In genomic region chr3:109275702-109276293, GRCh38 we compare ENCODE assay signal across 8 cellular contexts. TPM values are rescaled to one million over a fixed set of nuclear protein-coding genes. Genes with fewer than 3 reads are reported as not detected.
DNase-seq lines count a peak whose midpoint lies in the region; ATAC-seq and TF ChIP-seq lines count a peak whose summit lies in the region.

No MANE protein-coding gene starts in this region.

- H3K14ac ChIP-seq in trophoblast cell (ENCODE audit: low read length): no peak overlapping the region

- H3K4me2 ChIP-seq in trophoblast cell (ENCODE audit: low read length): no peak overlapping the region

- H2AK5ac ChIP-seq in trophoblast cell (ENCODE audit: low read length): no peak overlapping the region

- H3K23ac ChIP-seq in trophoblast cell (ENCODE audit: low read length): no peak overlapping the region

- H3K4me1 ChIP-seq in Panc1 (ENCODE audit: control insufficient read depth, insufficient read depth, low read length) (no peaks in the 10 kb centered on the region), trophoblast cell (ENCODE audit: control insufficient read depth in 1 of 2, insufficient read depth in 2 of 2, low read length in 2 of 2) (no peaks in the 10 kb centered on the region)

- BruUV-seq in Panc1 (replicated peaks; lab: Mats Ljungman, UMichigan): no TSS peak

- in situ Hi-C loops in Panc1 (cut with HindIII; ENCODE audit: low pct_unique_long_range_greater_than_20kb, low sequenced_read_pairs): no loop called here

- TF ChIP-seq POLR2A in erythroblast (IDR thresholded peaks at IDR 0.05; ENCODE audit: low read length): no peak

- H4K91ac ChIP-seq in trophoblast cell (ENCODE audit: low read depth, low read length): no peak overlapping the region

- no peak overlapping the region for H3K18ac ChIP-seq in trophoblast cell (ENCODE audit: low read length)

- H3K36me3 ChIP-seq in Panc1 (ENCODE audit: control insufficient read depth, insufficient read depth, low read length) (no peaks in the 10 kb centered on the region), trophoblast cell (ENCODE audit: control insufficient read depth in 1 of 2, insufficient read depth in 2 of 2, low read length in 2 of 2) (no peaks in the 10 kb centered on the region)

- H3K9ac ChIP-seq in trophoblast cell (ENCODE audit: low read length): no peak overlapping the region

- no peak overlapping the region for H2AFZ ChIP-seq in trophoblast cell (ENCODE audit: insufficient read depth, low read length, poor library complexity)

- DNase-seq in A172 (ENCODE audit: low spot score) (peak; percentile 47), ELF-1 (ENCODE audit: low read depth, low spot score) (peak; percentile 82), Panc1 (ENCODE audit: low read depth, low spot score) (peak; percentile 5), erythroblast (lab: John Stamatoyannopoulos, UW) (peak; percentile 2 to 25), trophoblast cell (peak; percentile 21 to 73)
- no peak for DNase-seq in stimulated activated CD4-positive, alpha-beta T cell treated with anti-CD3 and anti-CD28 coated beads, Interleukin-4, amount 100 ng/mL, for 1 hour

- POLR2A ChIA-PET in Panc1 (lab: Charles Lee): interaction anchor here (0.7 kb wide), 1 partner anchor 29 kb away, joined by 4 read pairs; no protein-coding TSS in a partner anchor

- intact Hi-C loops in Panc1 (cut with micrococcal nuclease; ENCODE audit: unreplicated experiment): loop anchor here (5.0 to 10.0 kb wide), 3 partner anchors 89 to 1039 kb away; no protein-coding TSS in a partner anchor

- no peak overlapping the region for H2BK120ac ChIP-seq in trophoblast cell (ENCODE audit: insufficient read depth, low read length, poor library complexity)

- no peak overlapping the region for H4K8ac ChIP-seq in trophoblast cell (ENCODE audit: low read depth, low read length)

- no peak overlapping the region for H3K4me3 ChIP-seq in Panc1 (ENCODE audit: low read depth in 2 of 2, low read length in 2 of 2)
- no peak overlapping the region for H3K4me3 ChIP-seq in trophoblast cell (ENCODE audit: low read depth, low read length)

- H2BK5ac ChIP-seq in trophoblast cell (ENCODE audit: low read depth, low read length, poor library complexity): no peak overlapping the region

- CTCF ChIA-PET in Panc1 (lab: Charles Lee): interaction anchor here (0.6 to 1.2 kb wide), 3 partner anchors 123 to 836 kb away, joined by 3 to 6 read pairs (median 4); no protein-coding TSS in a partner anchor

- ATAC-seq in Panc1 (peak; percentile 76), GM21723 (IDR thresholded peaks at IDR 0.05; ENCODE audit: unreplicated experiment) (no peak), HG02642 (IDR thresholded peaks at IDR 0.05; ENCODE audit: poor library complexity, unreplicated experiment) (no peak)

- H3K9me3 ChIP-seq in Panc1 (ENCODE audit: control insufficient read depth, insufficient read depth, low read depth, low read length): no peaks in the 10 kb centered on the region
- no peaks in the 10 kb centered on the region for H3K9me3 ChIP-seq in trophoblast cell (ENCODE audit: insufficient read depth, low read depth, low read length)

- no peak overlapping the region for H2BK12ac ChIP-seq in trophoblast cell (ENCODE audit: low read length)

- no peaks in the 10 kb centered on the region for H3K79me2 ChIP-seq in trophoblast cell (ENCODE audit: control insufficient read depth, insufficient read depth, low read length, poor library complexity)

- no peak overlapping the region for H4K12ac ChIP-seq in trophoblast cell (ENCODE audit: low read depth, low read length)

- H3K79me1 ChIP-seq in trophoblast cell (ENCODE audit: low read length): no peaks in the 10 kb centered on the region

- H3K4ac ChIP-seq in trophoblast cell (ENCODE audit: low read depth, low read length): no peak overlapping the region

- WGBS in trophoblast cell (ENCODE audit: extremely low coverage, insufficient coverage, insufficient read length): no CpG with 5 or more reads among the region's 9 CpGs

- H3K27me3 ChIP-seq in Panc1 (ENCODE audit: control insufficient read depth, insufficient read depth, low read length) (no peaks in the 10 kb centered on the region), trophoblast cell (ENCODE audit: insufficient read depth, low read length) (no peaks in the 10 kb centered on the region)

- H3K27ac ChIP-seq in Panc1 (ENCODE audit: low read length): no peak overlapping the region
- no peak overlapping the region for H3K27ac ChIP-seq in trophoblast cell (ENCODE audit: low read depth, low read length)

- peak; percentile 93 for TF ChIP-seq CTCF in Panc1 (IDR thresholded peaks at IDR 0.05)

RNA-seq across cellular contexts. Expression of gene DPPA2, which starts 40.5 kb away (rescaled TPM):
- total RNA-seq in A172 (2014; rRNA removed; shearing (Covaris generic)): not detected in 2 replicates
- total RNA-seq in Panc1 (2021; ENCODE audit: unreplicated experiment): not detected
- polyA plus RNA-seq in Panc1 (2012; ENCODE audit: insufficient read length): not detected
- polyA plus RNA-seq in trophoblast cell (2013): 0.44 and 0.54 TPM in 2 replicates
